ENCODE assay signal across 12 cellular contexts in genomic region chr13:79901336-79901735, GRCh38.
DNase-seq lines count a peak whose midpoint lies in the region; ATAC-seq and TF ChIP-seq lines count a peak whose summit lies in the region.
"Had no signal": no experiment of that assay in that cellular context is flagged by ENCODE, and none has a peak within 500 bp of the region (broad histone marks: within the 10 kb centered on the region; RNA-seq: fewer than 3 reads in every experiment).

No MANE protein-coding gene starts in this region.

- H3K27ac ChIP-seq in RWPE2 (ENCODE audit: poor library complexity, severe bottlenecking) (no peak overlapping the region), hepatocyte (no peak overlapping the region)
- H3K27ac ChIP-seq: gastrocnemius medialis had no signal

- ATAC-seq in RWPE2 (ENCODE audit: low read depth) (0 out of 3 replicates have a peak, but pooled peaks have one; percentile 33), HG03342 (IDR thresholded peaks at IDR 0.05; ENCODE audit: unreplicated experiment) (no peak), HG02885 (IDR thresholded peaks at IDR 0.05; ENCODE audit: poor library complexity, unreplicated experiment) (no peak)
- ATAC-seq: gastrocnemius medialis had no signal

- no peaks in the 10 kb centered on the region for H3K4me1 ChIP-seq in RWPE2 (ENCODE audit: insufficient read depth, poor library complexity, severe bottlenecking)
- H3K4me1 ChIP-seq in hepatocyte (ENCODE audit: insufficient read depth): no peaks in the 10 kb centered on the region

- 84% methylated on average over 5 of the region's 5 CpGs for WGBS in hepatocyte (ENCODE audit: low lambda C conversion rate, missing lambda C conversion rate)

- DNase-seq in NCI-H1436 treated with DMSO at 0.1 percent for 48 hours (lab: John Stamatoyannopoulos, UW) (peak; percentile 24), NCI-H1436 (lab: John Stamatoyannopoulos, UW) (no peak), RWPE2 (ENCODE audit: low spot score) (no peak), epithelial cell of esophagus (ENCODE audit: low read depth) (peak; percentile 10), retina (peak; percentile 40), hepatocyte (ENCODE audit: low spot score) (no peak)
- DNase-seq: 8988T; activated CD8-positive, alpha-beta memory T cell treated with anti-CD3 and anti-CD28 coated beads, Interleukin-2, amount 50 U/mL, for 4 hours; gastrocnemius medialis had no signal

- H3K9me2 ChIP-seq in hepatocyte (replicated peaks; ENCODE audit: insufficient read depth): no peaks in the 10 kb centered on the region

- no peak overlapping the region for H2AFZ ChIP-seq in hepatocyte

- H3K27me3 ChIP-seq in RWPE2 (ENCODE audit: insufficient read depth, poor library complexity, severe bottlenecking): no peaks in the 10 kb centered on the region
- no peaks in the 10 kb centered on the region for H3K27me3 ChIP-seq in hepatocyte
- H3K27me3 ChIP-seq: gastrocnemius medialis had no signal

- H4K20me1 ChIP-seq in hepatocyte (ENCODE audit: insufficient read depth, poor library complexity, severe bottlenecking): no peaks in the 10 kb centered on the region

- H3K79me2 ChIP-seq in hepatocyte: no peaks in the 10 kb centered on the region

- H3K4me2 ChIP-seq in hepatocyte: no peak overlapping the region

- H3K4me3 ChIP-seq in RWPE2 (ENCODE audit: severe bottlenecking): no peak overlapping the region
- no peak overlapping the region for H3K4me3 ChIP-seq in epithelial cell of esophagus (ENCODE audit: low read length)
- no peak overlapping the region for H3K4me3 ChIP-seq in hepatocyte
- H3K4me3 ChIP-seq: gastrocnemius medialis, lung had no signal

- TF ChIP-seq CTCF in RWPE2 (IDR thresholded peaks at IDR 0.05; ENCODE audit: poor library complexity, severe bottlenecking) (no peak), epithelial cell of esophagus (IDR thresholded peaks at IDR 0.05; ENCODE audit: insufficient read depth, low read depth, low read length, missing control alignments) (no peak), hepatocyte (IDR thresholded peaks at IDR 0.05; ENCODE audit: poor library complexity) (no peak)

- H3K36me3 ChIP-seq in RWPE2 (ENCODE audit: low read depth) (no peaks in the 10 kb centered on the region), hepatocyte (replicated peaks; ENCODE audit: insufficient read depth, low read depth) (no peaks in the 10 kb centered on the region)
- H3K36me3 ChIP-seq: gastrocnemius medialis had no signal

- H3K9me3 ChIP-seq in RWPE2 (ENCODE audit: severe bottlenecking): no peaks in the 10 kb centered on the region
- H3K9me3 ChIP-seq in hepatocyte (ENCODE audit: low read depth): no peaks in the 10 kb centered on the region
- H3K9me3 ChIP-seq: gastrocnemius medialis had no signal

Comparison
In these comparisons a context has a peak if more than half of its experiments do, and no peak if none do; other contexts are left out.
1. DNase-seq: peak in NCI-H1436 treated with DMSO at 0.1 percent for 48 hours (single experiment), epithelial cell of esophagus (single experiment) and retina (single experiment); none in NCI-H1436 (single experiment), RWPE2 (single experiment) and hepatocyte (single experiment).